ENCODE assay signal across 14 cellular contexts in the genomic region with DNA sequence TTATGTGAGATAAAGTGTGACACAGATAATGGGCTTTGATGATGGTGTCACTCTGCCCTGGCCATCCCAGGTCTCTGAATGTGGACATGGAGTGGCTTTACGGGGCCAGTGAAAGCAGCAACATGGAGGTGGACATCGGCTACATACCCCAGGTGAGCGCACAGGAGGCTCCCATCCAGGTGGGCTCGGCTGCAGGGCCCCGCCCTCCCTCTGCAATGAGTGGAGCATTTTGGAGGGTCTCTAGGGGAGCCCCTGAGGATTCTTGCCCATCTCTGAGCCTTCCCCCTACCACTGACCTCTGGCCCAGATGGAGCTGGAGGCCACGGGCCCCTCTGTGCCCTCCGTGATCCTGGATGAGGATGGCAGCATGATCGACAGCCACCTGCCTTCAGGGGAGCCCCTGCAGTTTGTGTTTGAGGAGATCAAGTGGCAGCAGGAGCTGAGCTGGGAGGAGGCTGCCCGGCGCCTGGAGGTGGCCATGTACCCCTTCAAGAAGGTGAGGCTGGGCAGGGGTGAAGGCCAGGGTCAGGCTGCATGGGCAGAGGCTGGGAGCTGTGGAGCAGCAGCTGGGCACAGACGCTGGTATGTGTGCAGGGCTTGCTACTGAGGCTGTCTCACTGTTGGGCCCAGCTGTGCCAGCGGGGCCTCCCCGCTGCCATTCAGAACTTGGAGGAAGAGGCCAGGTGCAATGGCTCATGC. TPM values are rescaled to one million over a fixed set of nuclear protein-coding genes. Genes with fewer than 3 reads are reported as not detected.
"Had no signal": no experiment of that assay in that cellular context is flagged by ENCODE, and none has a peak within 500 bp of the region (broad histone marks: within the 10 kb centered on the region; RNA-seq: fewer than 3 reads in every experiment).

No MANE protein-coding gene starts in this region.

- H3K27me3 ChIP-seq: body of pancreas, cardiac muscle cell, heart left ventricle, ovary, tibial artery had no signal

- H3K36me3 Mint-ChIP-seq: activated naive CD4-positive, alpha-beta T cell treated with anti-CD3 and anti-CD28 coated beads, Interleukin-2, amount 10 ng/mL, durations not matched to agents 7 days and 5 days had no signal

- H3K9me3 Mint-ChIP-seq: activated naive CD4-positive, alpha-beta T cell treated with anti-CD3 and anti-CD28 coated beads, Interleukin-2, amount 10 ng/mL, durations not matched to agents 7 days and 5 days; activated naive CD8-positive, alpha-beta T cell treated with anti-CD3 and anti-CD28 coated beads, Interleukin-2, amount 50 U/mL, for 24 hours; naive thymus-derived CD4-positive, alpha-beta T cell; stimulated activated naive CD8-positive, alpha-beta T cell treated with anti-CD3 and anti-CD28 coated beads, Interleukin-15, amount 100 ng/mL, for 72 hours; T-cell had no signal

- H3K9me3 ChIP-seq: body of pancreas, heart left ventricle, lower lobe of right lung, ovary, prostate gland, tibial artery had no signal

- H3K27ac ChIP-seq: body of pancreas, cardiac muscle cell, epithelial cell of prostate, heart left ventricle, lower lobe of right lung, ovary, tibial artery had no signal

- H3K27me3 Mint-ChIP-seq: activated naive CD4-positive, alpha-beta T cell treated with anti-CD3 and anti-CD28 coated beads, Interleukin-2, amount 10 ng/mL, durations not matched to agents 7 days and 5 days; activated naive CD8-positive, alpha-beta T cell treated with anti-CD3 and anti-CD28 coated beads, Interleukin-2, amount 50 U/mL, for 24 hours; naive thymus-derived CD4-positive, alpha-beta T cell; stimulated activated naive CD8-positive, alpha-beta T cell treated with anti-CD3 and anti-CD28 coated beads, Interleukin-15, amount 100 ng/mL, for 72 hours; T-cell had no signal

- H3K4me1 Mint-ChIP-seq: activated naive CD8-positive, alpha-beta T cell treated with anti-CD3 and anti-CD28 coated beads, Interleukin-2, amount 50 U/mL, for 24 hours had no signal

- H3K27ac Mint-ChIP-seq: activated naive CD4-positive, alpha-beta T cell treated with anti-CD3 and anti-CD28 coated beads, Interleukin-2, amount 10 ng/mL, durations not matched to agents 7 days and 5 days; activated naive CD8-positive, alpha-beta T cell treated with anti-CD3 and anti-CD28 coated beads, Interleukin-2, amount 50 U/mL, for 24 hours; stimulated activated naive CD8-positive, alpha-beta T cell treated with anti-CD3 and anti-CD28 coated beads, Interleukin-15, amount 100 ng/mL, for 72 hours; T-cell had no signal

- H3K4me3 ChIP-seq: body of pancreas, cardiac muscle cell, heart left ventricle, lower lobe of right lung, ovary, prostate gland, tibial artery had no signal

- H3K4me3 Mint-ChIP-seq: activated naive CD4-positive, alpha-beta T cell treated with anti-CD3 and anti-CD28 coated beads, Interleukin-2, amount 10 ng/mL, durations not matched to agents 7 days and 5 days; activated naive CD8-positive, alpha-beta T cell treated with anti-CD3 and anti-CD28 coated beads, Interleukin-2, amount 50 U/mL, for 24 hours; naive thymus-derived CD4-positive, alpha-beta T cell; stimulated activated naive CD8-positive, alpha-beta T cell treated with anti-CD3 and anti-CD28 coated beads, Interleukin-15, amount 100 ng/mL, for 72 hours; T-cell had no signal

- H3K36me3 ChIP-seq: ovary, prostate gland had no signal

RNA-seq across cellular contexts. Expression of a gene that starts 47.7 kb away (rescaled TPM):
- total RNA-seq: body of pancreas, lower lobe of right lung had no signal
- polyA plus RNA-seq: naive thymus-derived CD4-positive, alpha-beta T cell; right cardiac atrium had no signal
